9 cellular contexts compared by ENCODE assay signal in the genomic region with DNA sequence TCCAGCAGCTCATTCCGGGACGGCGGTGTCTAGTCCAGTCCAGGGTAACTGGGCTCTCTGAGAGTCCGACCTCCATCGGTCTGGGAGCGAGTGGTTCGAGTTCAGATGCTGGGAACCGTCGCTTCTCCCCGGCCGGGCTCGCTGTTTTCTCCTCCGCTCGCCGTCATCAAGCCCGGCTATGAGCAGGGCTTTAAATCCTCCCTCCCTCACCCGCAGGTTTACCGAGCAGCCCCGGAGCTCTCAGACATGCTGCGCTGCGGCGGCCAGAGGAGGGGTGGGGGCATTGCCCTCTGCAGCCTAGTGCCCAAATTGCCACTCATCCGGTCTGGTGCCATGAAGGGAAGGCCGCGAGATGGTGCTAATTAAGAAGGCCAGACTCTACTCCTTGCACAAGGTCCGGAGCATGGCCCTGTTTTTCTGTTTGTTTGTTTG. TPM values are rescaled to one million over a fixed set of nuclear protein-coding genes. Genes with fewer than 3 reads are reported as not detected.
DNase-seq lines count a peak whose midpoint lies in the region; ATAC-seq, FAIRE-seq and TF ChIP-seq lines count a peak whose summit lies in the region.
"Had no signal": no experiment of that assay in that cellular context is flagged by ENCODE, and none has a peak within 500 bp of the region (broad histone marks: within the 10 kb centered on the region; RNA-seq: fewer than 3 reads in every experiment).

No MANE protein-coding gene starts in this region.

- FAIRE-seq in RCC 7860 (lab: Jason Lieb, UNC) = no peak

- intact Hi-C loops in colonic mucosa (cut with DNase I) = loop anchor here (2.0 to 10.0 kb wide), 5 partner anchors 241 to 648 kb away; no protein-coding TSS in a partner anchor

- no peak for DNase-seq in colonic mucosa
- no peak for DNase-seq in natural killer cell treated with Interleukin-12 subunit alpha and Interleukin-12 subunit beta and Interleukin-15 and Interleukin-18, amount 100 ng/mL, for 72 hours (ENCODE audit: low spot score)
- no peak for DNase-seq in NCI-H2029 treated with DMSO at 0.1 percent for 48 hours (lab: John Stamatoyannopoulos, UW)
- no peak for DNase-seq in RCC 7860 (ENCODE audit: low spot score)
- no peak for DNase-seq in GF-D8 (lab: John Stamatoyannopoulos, UW)
- DNase-seq in NCI-H748 treated with DMSO at 0.1 percent for 48 hours (lab: John Stamatoyannopoulos, UW) = no peak

- peak overlapping the region; percentile 62 for H3K4me3 Mint-ChIP-seq in natural killer cell treated with Interleukin-12 subunit alpha and Interleukin-12 subunit beta and Interleukin-15 and Interleukin-18, amount 100 ng/mL, for 72 hours

- H3K36me3 ChIP-seq in colonic mucosa = no peaks in the 10 kb centered on the region

- H3K27ac Mint-ChIP-seq in natural killer cell treated with Interleukin-12 subunit alpha and Interleukin-12 subunit beta and Interleukin-15 and Interleukin-18, amount 100 ng/mL, for 72 hours = no peak overlapping the region

- H3K9me3 Mint-ChIP-seq in natural killer cell treated with Interleukin-12 subunit alpha and Interleukin-12 subunit beta and Interleukin-15 and Interleukin-18, amount 100 ng/mL, for 72 hours = no peaks in the 10 kb centered on the region

- no peak overlapping the region for H3K9ac ChIP-seq in colonic mucosa (ENCODE audit: low read depth in 2 of 2, low read length in 2 of 2)

- no peaks in the 10 kb centered on the region for H3K36me3 Mint-ChIP-seq in natural killer cell treated with Interleukin-12 subunit alpha and Interleukin-12 subunit beta and Interleukin-15 and Interleukin-18, amount 100 ng/mL, for 72 hours

- TF ChIP-seq CTCF in colonic mucosa (IDR thresholded peaks at IDR 0.05) = no peak

- H3K27me3 Mint-ChIP-seq in natural killer cell treated with Interleukin-12 subunit alpha and Interleukin-12 subunit beta and Interleukin-15 and Interleukin-18, amount 100 ng/mL, for 72 hours = peaks cover 50 to 60% of the 10 kb centered on the region in 2 donors

- no peaks in the 10 kb centered on the region for H3K4me1 ChIP-seq in colonic mucosa

- no peaks in the 10 kb centered on the region for H3K9me3 ChIP-seq in colonic mucosa

- no peak overlapping the region for H3K27ac ChIP-seq in colonic mucosa
- H3K27ac ChIP-seq: SK-N-MC had no signal

- peaks cover 8 to 23% of the 10 kb centered on the region in 2 donors for H3K4me1 Mint-ChIP-seq in natural killer cell treated with Interleukin-12 subunit alpha and Interleukin-12 subunit beta and Interleukin-15 and Interleukin-18, amount 100 ng/mL, for 72 hours (ENCODE audit: low read depth in 2 of 2)

- ATAC-seq in GM18498 (IDR thresholded peaks at IDR 0.05; ENCODE audit: unreplicated experiment) = peak; percentile 21
- peak; percentile 3 for ATAC-seq in HG02884 (IDR thresholded peaks at IDR 0.05; ENCODE audit: unreplicated experiment)
- no peak for ATAC-seq in natural killer cell treated with Interleukin-12 subunit alpha and Interleukin-12 subunit beta and Interleukin-15 and Interleukin-18, amount 100 ng/mL, for 72 hours

- H3K27me3 ChIP-seq in colonic mucosa = peaks cover 10% of the 10 kb centered on the region

- H3K4me3 ChIP-seq in colonic mucosa = peak overlapping the region; percentile 19

RNA-seq across cellular contexts. Expression of a gene that starts 23.2 kb away (rescaled TPM):
- total RNA-seq in colonic mucosa = 1 to 10 TPM; 1.6 to 9.4 TPM
- total RNA-seq in natural killer cell treated with Interleukin-12 subunit alpha and Interleukin-12 subunit beta and Interleukin-15 and Interleukin-18, amount 100 ng/mL, for 72 hours = not detected

Comparison
In these comparisons a context has a peak if more than half of its experiments do, and no peak if none do; other contexts are left out.
1. ATAC-seq: peak in GM18498 (single experiment) and HG02884 (single experiment); none in natural killer cell treated with Interleukin-12 subunit alpha and Interleukin-12 subunit beta and Interleukin-15 and Interleukin-18, amount 100 ng/mL, for 72 hours (0 of 2).